In genomic region chr2:199973703-199974102, GRCh38 we compare ENCODE assay signal across 8 cellular contexts.
DNase-seq lines count a peak whose midpoint lies in the region; ATAC-seq and TF ChIP-seq lines count a peak whose summit lies in the region.

No MANE protein-coding gene starts in this region.

- H3K4me3 ChIP-seq in Loucy (ENCODE audit: low read length, poor library complexity, severe bottlenecking) (no peak overlapping the region), astrocyte of the spinal cord (ENCODE audit: low read depth, low read length) (no peak overlapping the region)

- H4K20me1 ChIP-seq in Loucy (ENCODE audit: insufficient read depth, low read length, poor library complexity, severe bottlenecking), result no peaks in the 10 kb centered on the region

- no peaks in the 10 kb centered on the region for H3K27me3 ChIP-seq in Loucy (ENCODE audit: insufficient read depth, low read length, poor library complexity, severe bottlenecking)

- no peak overlapping the region for H3K4me2 ChIP-seq in Loucy (ENCODE audit: low read depth, low read length, poor library complexity, severe bottlenecking)

- in situ Hi-C loops in astrocyte of the spinal cord (cut with HindIII; ENCODE audit: low sequenced_read_pairs), result no loop called here

- H3K79me2 ChIP-seq in Loucy (ENCODE audit: insufficient read depth, low read length), result no peaks in the 10 kb centered on the region

- H3K36me3 ChIP-seq in Loucy (ENCODE audit: insufficient read depth, low read length), result no peaks in the 10 kb centered on the region

- H3K4me1 ChIP-seq in Loucy (ENCODE audit: insufficient read depth, low read length, poor library complexity, severe bottlenecking), result peaks cover 5% of the 10 kb centered on the region

- DNase-seq in DMS114 treated with DMSO at 0.1 percent for 48 hours (lab: John Stamatoyannopoulos, UW; ENCODE audit: unreplicated experiment) (peak; percentile 63), astrocyte of the spinal cord (ENCODE audit: low read depth, low spot score) (peak; percentile 63), kidney tubule cell (ENCODE audit: low spot score) (peak; percentile 62), islet precursor cell (no peak)

- TF ChIP-seq CTCF in Loucy (conservative IDR thresholded peaks at IDR 0.05; ENCODE audit: low read length), result peak; percentile 57
- TF ChIP-seq CTCF in astrocyte of the spinal cord (IDR thresholded peaks at IDR 0.05; ENCODE audit: low read depth, low read length), result peak; percentile 41

- H3K9ac ChIP-seq in Loucy (ENCODE audit: low read depth, low read length, poor library complexity, severe bottlenecking), result no peak overlapping the region

- no peaks in the 10 kb centered on the region for H3F3A ChIP-seq in Loucy (ENCODE audit: low read depth)

- no peak overlapping the region for H2AFZ ChIP-seq in Loucy (ENCODE audit: low read length)

- no peaks in the 10 kb centered on the region for H3K9me3 ChIP-seq in Loucy (ENCODE audit: insufficient read depth, low read depth, low read length)

- no peaks in the 10 kb centered on the region for H3K9me2 ChIP-seq in Loucy (replicated peaks; ENCODE audit: low read depth, low read length)

- ATAC-seq in GM21786 (IDR thresholded peaks at IDR 0.05; ENCODE audit: unreplicated experiment) (no peak), HG02763 (IDR thresholded peaks at IDR 0.05; ENCODE audit: unreplicated experiment) (no peak), HG02973 (IDR thresholded peaks at IDR 0.05; ENCODE audit: unreplicated experiment) (no peak)
